ENCODE assay signal across 7 cellular contexts in the genomic region with DNA sequence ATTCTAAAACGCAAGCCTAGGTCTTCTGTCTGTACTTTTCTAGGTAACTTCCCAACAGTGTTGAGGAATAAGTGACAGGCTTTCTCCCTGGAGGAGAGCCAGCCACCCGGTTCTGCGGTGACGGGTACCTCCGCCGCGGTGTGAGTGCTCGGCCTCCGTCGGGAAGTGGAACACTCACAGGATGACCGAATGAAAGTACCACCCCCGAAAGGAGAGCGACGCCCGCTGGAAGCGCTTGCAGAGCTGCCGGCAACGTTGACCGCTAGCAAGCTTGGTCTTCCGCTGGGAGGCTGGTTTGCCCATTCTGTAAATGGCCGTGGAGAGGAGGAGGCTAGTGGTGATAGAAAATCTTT. TPM values are rescaled to one million over a fixed set of nuclear protein-coding genes. Genes with fewer than 3 reads are reported as not detected.
DNase-seq lines count a peak whose midpoint lies in the region; ATAC-seq lines count a peak whose summit lies in the region.

No MANE protein-coding gene starts in this region.

- 0 to 1% methylated on average over 19 to 20 of the region's 21 CpGs for WGBS in mesodermal cell (ENCODE audit: insufficient coverage in 2 of 2), 2 experiments

- H3K36me3 ChIP-seq in endocrine pancreas (ENCODE audit: control insufficient read depth, insufficient read depth, low read length) (no peaks in the 10 kb centered on the region), mesodermal cell (ENCODE audit: control insufficient read depth, insufficient read depth, low read length) (peaks cover 13% of the 10 kb centered on the region)

- H3K27ac ChIP-seq in mesodermal cell (ENCODE audit: low read depth, low read length, severe bottlenecking) = peak overlapping the region; percentile 88

- H3K4me3 ChIP-seq in endocrine pancreas (ENCODE audit: control insufficient read depth, insufficient read depth, low read length) = peak overlapping the region; percentile 76
- peak overlapping the region; percentile 76 for H3K4me3 ChIP-seq in mesodermal cell (ENCODE audit: extremely low read depth, insufficient read depth, low read length, poor library complexity, severe bottlenecking)

- DNase-seq in activated CD4-positive, alpha-beta T cell treated with anti-CD3 and anti-CD28 coated beads for 48 hours = peak; percentile 41
- peak; percentile 53 for DNase-seq in stimulated activated naive CD8-positive, alpha-beta T cell treated with anti-CD3 and anti-CD28 coated beads, Interleukin-15, Interleukin-2, amounts not matched to agents 100 U/mL and 50 U/mL, for 24 hours
- no peak for DNase-seq in NCI-H1694 treated with DMSO at 0.1 percent for 48 hours (lab: John Stamatoyannopoulos, UW)

- no peaks in the 10 kb centered on the region for H3K27me3 ChIP-seq in endocrine pancreas (ENCODE audit: control insufficient read depth, insufficient read depth, low read length)

- H3K9ac ChIP-seq in endocrine pancreas (ENCODE audit: control insufficient read depth, insufficient read depth, low read length) = peak overlapping the region; percentile 95

- H3K9me3 ChIP-seq in endocrine pancreas (ENCODE audit: control insufficient read depth, low read length) (no peaks in the 10 kb centered on the region), mesodermal cell (ENCODE audit: control insufficient read depth, low read length) (no peaks in the 10 kb centered on the region)

- peak; percentile 44 for ATAC-seq in GM18907 (IDR thresholded peaks at IDR 0.05; ENCODE audit: unreplicated experiment)
- peak; percentile 16 for ATAC-seq in HG03280 (IDR thresholded peaks at IDR 0.05; ENCODE audit: unreplicated experiment)
- ATAC-seq in stimulated activated naive CD8-positive, alpha-beta T cell treated with anti-CD3 and anti-CD28 coated beads, Interleukin-15, Interleukin-2, amounts not matched to agents 100 U/mL and 50 U/mL, for 24 hours = peak; percentile 16

- H3K4me1 ChIP-seq in endocrine pancreas (ENCODE audit: control insufficient read depth, insufficient read depth, low read length) (peaks cover 5% of the 10 kb centered on the region), mesodermal cell (ENCODE audit: control insufficient read depth, insufficient read depth, low read length, poor library complexity, severe bottlenecking) (no peaks in the 10 kb centered on the region)

RNA-seq across cellular contexts. Expression of gene TMEM242, which starts 0.6 kb away (rescaled TPM):
- 6.6 TPM for polyA plus RNA-seq in mesodermal cell (2013, experiment 1 of 2)
- polyA plus RNA-seq in mesodermal cell (2013, experiment 2 of 2) = 7.2 TPM

RNA-seq across cellular contexts. Expression of gene ZDHHC14, which starts 57.1 kb away (rescaled TPM):
- 3.7 TPM for polyA plus RNA-seq in mesodermal cell (2013, experiment 1 of 2)
- 3.2 TPM for polyA plus RNA-seq in mesodermal cell (2013, experiment 2 of 2)
